Comparison of ENCODE assay signal across 15 cellular contexts in the genomic region with DNA sequence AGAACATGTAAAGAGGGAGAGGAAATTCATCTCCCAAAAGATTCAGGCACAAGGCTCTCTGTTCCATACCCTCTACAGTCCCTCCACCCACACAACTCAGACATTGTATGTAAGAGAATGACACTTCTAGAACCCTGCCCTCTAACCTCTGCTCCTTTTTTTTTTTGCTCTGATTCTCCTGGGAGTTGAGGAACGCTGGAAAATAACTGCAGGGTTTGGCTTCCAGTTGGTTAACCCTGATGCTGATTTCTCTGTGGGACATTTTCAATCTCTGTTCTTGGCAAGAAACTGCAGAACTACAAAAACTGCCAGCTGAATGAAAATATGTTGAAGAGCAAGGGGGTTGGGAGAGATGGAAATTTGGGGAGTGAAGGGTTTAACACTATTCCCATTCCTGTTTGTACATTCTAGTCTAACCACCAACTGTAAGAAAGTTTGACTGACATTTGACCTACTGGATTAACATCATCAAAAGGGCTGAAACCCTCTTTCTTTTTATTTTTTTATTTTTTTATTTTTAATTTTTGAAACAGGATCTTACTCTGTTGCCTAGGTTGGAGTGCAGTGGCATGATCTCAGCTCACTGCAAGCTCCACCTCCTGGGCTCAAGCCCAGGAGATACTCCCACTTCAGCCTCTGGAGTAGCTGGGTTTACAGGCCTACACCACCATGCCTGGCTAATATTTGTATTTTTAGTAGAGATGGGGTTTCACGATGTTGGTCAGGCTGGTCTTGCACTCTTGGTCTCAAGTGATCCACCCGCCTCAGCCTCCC. TPM values are rescaled to one million over a fixed set of nuclear protein-coding genes. Genes with fewer than 3 reads are reported as not detected.
A peak's percentile ranks its signal among the peaks of the same experiment; 100 is the strongest.
DNase-seq lines count a peak whose midpoint lies in the region; ATAC-seq, FAIRE-seq and TF ChIP-seq lines count a peak whose summit lies in the region.
"Had no signal": no experiment of that assay in that cellular context is flagged by ENCODE, and none has a peak within 500 bp of the region (broad histone marks: within the 10 kb centered on the region; RNA-seq: fewer than 3 reads in every experiment).

No MANE protein-coding gene starts in this region.

- H4K8ac ChIP-seq in H9 (replicated peaks; ENCODE audit: insufficient read length, low read depth, low read length) = no peak overlapping the region

- H3K4ac ChIP-seq in H9 (ENCODE audit: low read depth, low read length) = no peak overlapping the region

- FAIRE-seq in GM19239 (lab: Jason Lieb, UNC) = no peak

- H3K23ac ChIP-seq in H9 (ENCODE audit: insufficient read length, low read depth, low read length) = no peak overlapping the region

- no peak overlapping the region for H3K14ac ChIP-seq in H9 (ENCODE audit: insufficient read depth, low read length)

- H3K4me2 ChIP-seq in parathyroid adenoma (ENCODE audit: low read length) = no peak overlapping the region
- H3K4me2 ChIP-seq in H9 (ENCODE audit: insufficient read depth, insufficient read length, low read length) = no peak overlapping the region

- intact Hi-C loops in Calu3 (cut with micrococcal nuclease; ENCODE audit: unreplicated experiment) = no loop called here
- intact Hi-C loops in right cardiac atrium (cut with DNase I) = no loop called here

- H3K79me1 ChIP-seq in H9 (ENCODE audit: insufficient read depth, low read depth, low read length, poor library complexity, severe bottlenecking) = no peaks in the 10 kb centered on the region

- H3K4me1 ChIP-seq in right cardiac atrium (ENCODE audit: control insufficient read depth, insufficient read depth, low read length) = no peaks in the 10 kb centered on the region
- H3K4me1 ChIP-seq in parathyroid adenoma = no peaks in the 10 kb centered on the region
- peaks cover 22% of the 10 kb centered on the region for H3K4me1 ChIP-seq in H9 (ENCODE audit: insufficient read depth, low read length)

- ATAC-seq in right cardiac atrium = peak; percentile 91 to 92
- ATAC-seq in GM21723 (IDR thresholded peaks at IDR 0.05; ENCODE audit: unreplicated experiment) = no peak
- ATAC-seq: activated T-cell treated with anti-CD3 and anti-CD28 coated beads, Interleukin-2, amount 50 U/mL, for 4 hours had no signal

- no TSS peak for BruUV-seq in Calu3 (replicated peaks; lab: Mats Ljungman, UMichigan)

- H3K9me3 ChIP-seq in right cardiac atrium (ENCODE audit: control insufficient read depth, low read length) (no peaks in the 10 kb centered on the region), parathyroid adenoma (ENCODE audit: control insufficient read depth, low read length) (no peaks in the 10 kb centered on the region), H9 (ENCODE audit: control insufficient read depth, low read depth, low read length) (no peaks in the 10 kb centered on the region)
- H3K9me3 ChIP-seq: neutrophil, tibial nerve had no signal

- no peak overlapping the region for H2BK12ac ChIP-seq in H9 (ENCODE audit: insufficient read length, low read depth, low read length)

- WGBS in right cardiac atrium = 47% methylated on average over 3 of the region's 3 CpGs
- WGBS in H9 (ENCODE audit: extremely low coverage, insufficient read length, low lambda C conversion rate) = no CpG with 5 or more reads among the region's 3 CpGs

- H3K4me3 ChIP-seq in cardiac fibroblast (replicated peaks in 1 of 2; ENCODE audit: low read depth in 2 of 2, low read length in 2 of 2) (no peak overlapping the region), right cardiac atrium (ENCODE audit: low read length) (no peak overlapping the region), parathyroid adenoma (ENCODE audit: low read depth, low read length) (no peak overlapping the region)
- H3K4me3 ChIP-seq: dorsolateral prefrontal cortex, tibial nerve had no signal

- H4K20me1 ChIP-seq in H9 (ENCODE audit: control insufficient read depth, insufficient read depth, insufficient read length) = no peaks in the 10 kb centered on the region

- H3K27me3 Mint-ChIP-seq in Calu3 (ENCODE audit: unreplicated experiment) = no peaks in the 10 kb centered on the region
- H3K27me3 Mint-ChIP-seq in H9 (ENCODE audit: low read depth) = no peaks in the 10 kb centered on the region
- H3K27me3 Mint-ChIP-seq: activated CD4-positive, alpha-beta T cell treated with anti-CD3 and anti-CD28 coated beads, Interleukin-2, amount 10 ng/mL, durations not matched to agents 7 days and 5 days had no signal

- no peak overlapping the region for H2BK20ac ChIP-seq in H9 (ENCODE audit: low read depth, low read length, poor library complexity, severe bottlenecking)

- H3K4me1 Mint-ChIP-seq in Calu3 (ENCODE audit: low read depth, unreplicated experiment) (peaks cover 34% of the 10 kb centered on the region), H9 (peaks cover 34 to 40% of the 10 kb centered on the region in 2 experiments)
- H3K4me1 Mint-ChIP-seq: activated CD4-positive, alpha-beta T cell treated with anti-CD3 and anti-CD28 coated beads, Interleukin-2, amount 10 ng/mL, durations not matched to agents 7 days and 5 days had no signal

- no peak overlapping the region for H3K9ac ChIP-seq in parathyroid adenoma
- no peak overlapping the region for H3K9ac ChIP-seq in H9 (ENCODE audit: extremely low read depth, insufficient read length, low read length)

- H2BK15ac ChIP-seq in H9 (ENCODE audit: low read depth, low read length) = no peak overlapping the region

- H3K4me3 Mint-ChIP-seq in Calu3 (ENCODE audit: low read depth, unreplicated experiment) (no peak overlapping the region), H9 (no peak overlapping the region)
- H3K4me3 Mint-ChIP-seq: activated CD4-positive, alpha-beta T cell treated with anti-CD3 and anti-CD28 coated beads, Interleukin-2, amount 10 ng/mL, durations not matched to agents 7 days and 5 days; activated T-cell treated with anti-CD3 and anti-CD28 coated beads, Interleukin-2, amount 50 U/mL, for 4 hours had no signal

- no peaks in the 10 kb centered on the region for H3K36me3 ChIP-seq in parathyroid adenoma (ENCODE audit: control insufficient read depth, insufficient read depth, low read length)
- H3K36me3 ChIP-seq: neutrophil, tibial nerve had no signal

- H4K5ac ChIP-seq in H9 (ENCODE audit: insufficient read length, low read depth, low read length) = no peak overlapping the region

- DNase-seq in Calu3 = peak; percentile 15
- DNase-seq in cardiac fibroblast (ENCODE audit: low read depth in 2 of 2) = peak; percentile 65 to 91
- DNase-seq in right cardiac atrium = peak; percentile 49 to 78 (median 67)
- DNase-seq in GM19239 (ENCODE audit: insufficient read length, low spot score) = no peak
- no peak for DNase-seq in H9
- DNase-seq in NCI-H748 treated with DMSO at 0.1 percent for 48 hours (lab: John Stamatoyannopoulos, UW) = no peak
- DNase-seq: activated CD4-positive, alpha-beta T cell treated with anti-CD3 and anti-CD28 coated beads, Interleukin-2, amount 10 ng/mL, durations not matched to agents 7 days and 5 days; activated T-cell treated with anti-CD3 and anti-CD28 coated beads, Interleukin-2, amount 50 U/mL, for 4 hours; amniotic stem cell; dorsolateral prefrontal cortex; KBM-7 had no signal

- H4K91ac ChIP-seq in H9 (ENCODE audit: insufficient read length, low read depth, low read length) = no peak overlapping the region

- no peak overlapping the region for H2BK120ac ChIP-seq in H9 (ENCODE audit: low read depth, low read length, poor library complexity, severe bottlenecking)

- no peaks in the 10 kb centered on the region for H3K79me2 ChIP-seq in parathyroid adenoma
- no peaks in the 10 kb centered on the region for H3K79me2 ChIP-seq in H9 (ENCODE audit: insufficient read depth, low read length)

- H2AFZ ChIP-seq in parathyroid adenoma (peak overlapping the region; percentile 24), H9 (ENCODE audit: low read length) (no peak overlapping the region)

- H3K56ac ChIP-seq in H9 (ENCODE audit: insufficient read length, low read depth, low read length) = no peak overlapping the region

- no peak overlapping the region for H2BK5ac ChIP-seq in H9 (ENCODE audit: insufficient read length, low read length)

- H2AK5ac ChIP-seq in H9 (ENCODE audit: insufficient read length, low read length) = no peak overlapping the region

- H3K27me3 ChIP-seq in right cardiac atrium (ENCODE audit: control insufficient read depth, insufficient read depth) (no peaks in the 10 kb centered on the region), parathyroid adenoma (ENCODE audit: control insufficient read depth, insufficient read depth, low read length) (no peaks in the 10 kb centered on the region), H9 (ENCODE audit: insufficient read depth, low read length) (no peaks in the 10 kb centered on the region)
- H3K27me3 ChIP-seq: dorsolateral prefrontal cortex, neutrophil, tibial nerve had no signal

- H3K23me2 ChIP-seq in H9 (ENCODE audit: insufficient read length, low read depth, low read length, poor library complexity, severe bottlenecking) = no peaks in the 10 kb centered on the region

- CTCF ChIA-PET in Calu3 (lab: Charles Lee) = interaction anchor here (0.6 kb wide), 2 partner anchors 92 to 99 kb away, joined by 6 to 13 read pairs; no protein-coding TSS in a partner anchor

- TF ChIP-seq CTCF in Calu3 (IDR thresholded peaks at IDR 0.05; ENCODE audit: unreplicated experiment) (no peak), cardiac fibroblast (IDR thresholded peaks at IDR 0.05; ENCODE audit: low read depth, low read length) (no peak), parathyroid adenoma (IDR thresholded peaks at IDR 0.05) (no peak), H9 (conservative IDR thresholded peaks at IDR 0.05) (no peak)

- H3K9me3 Mint-ChIP-seq in Calu3 (ENCODE audit: low read depth, unreplicated experiment) (peaks cover 3% of the 10 kb centered on the region), H9 (peaks cover 2 to 10% of the 10 kb centered on the region in 2 experiments)
- H3K9me3 Mint-ChIP-seq: activated CD4-positive, alpha-beta T cell treated with anti-CD3 and anti-CD28 coated beads, Interleukin-2, amount 10 ng/mL, durations not matched to agents 7 days and 5 days had no signal

- H3K27ac ChIP-seq in right cardiac atrium (ENCODE audit: low read length) = no peak overlapping the region
- H3K27ac ChIP-seq in parathyroid adenoma = no peak overlapping the region
- no peak overlapping the region for H3K27ac ChIP-seq in H9 (ENCODE audit: insufficient read length, low read depth, low read length)
- H3K27ac ChIP-seq: neutrophil had no signal

- no peak overlapping the region for H3T11ph ChIP-seq in H9 (ENCODE audit: low read length)

- H3K27ac Mint-ChIP-seq in Calu3 (ENCODE audit: unreplicated experiment) (peak overlapping the region; percentile 63), H9 (peak overlapping the region in 1 of 3 experiments; percentile 3; a peak in 3 of 7 replicates)
- H3K27ac Mint-ChIP-seq: activated CD4-positive, alpha-beta T cell treated with anti-CD3 and anti-CD28 coated beads, Interleukin-2, amount 10 ng/mL, durations not matched to agents 7 days and 5 days had no signal

- no peak overlapping the region for H3K18ac ChIP-seq in H9 (ENCODE audit: insufficient read length, low read depth, low read length)

- no peaks in the 10 kb centered on the region for H3K36me3 Mint-ChIP-seq in Calu3 (ENCODE audit: insufficient read depth, unreplicated experiment)
- H3K36me3 Mint-ChIP-seq in H9 (ENCODE audit: insufficient read depth in 1 of 3, low read depth in 3 of 3) = peaks cover 0 to 16% (median 2%) of the 10 kb centered on the region in 3 experiments; a peak in 3 of 7 replicates

RNA-seq across cellular contexts. Expression of a gene that starts 14.5 kb away (rescaled TPM):
- total RNA-seq in Calu3 (2022) = 75.1 and 76.4 TPM in 2 replicates
- total RNA-seq in right cardiac atrium = 10 to 100 TPM; 32.7 to 38.3 (median 34.4) TPM
- 15.8 TPM for polyA plus RNA-seq in right cardiac atrium
- total RNA-seq in H9 (2021) = 57.8 and 65.7 TPM in 2 replicates

Comparison
In these comparisons a context has a peak if more than half of its experiments do, and no peak if none do; other contexts are left out.
1. DNase-seq: peak in Calu3 (single experiment), cardiac fibroblast (2 of 2) and right cardiac atrium (3 of 3); none in GM19239 (single experiment), H9 (single experiment) and NCI-H748 treated with DMSO at 0.1 percent for 48 hours (single experiment).